7 cellular contexts compared by ENCODE assay signal in the genomic region with DNA sequence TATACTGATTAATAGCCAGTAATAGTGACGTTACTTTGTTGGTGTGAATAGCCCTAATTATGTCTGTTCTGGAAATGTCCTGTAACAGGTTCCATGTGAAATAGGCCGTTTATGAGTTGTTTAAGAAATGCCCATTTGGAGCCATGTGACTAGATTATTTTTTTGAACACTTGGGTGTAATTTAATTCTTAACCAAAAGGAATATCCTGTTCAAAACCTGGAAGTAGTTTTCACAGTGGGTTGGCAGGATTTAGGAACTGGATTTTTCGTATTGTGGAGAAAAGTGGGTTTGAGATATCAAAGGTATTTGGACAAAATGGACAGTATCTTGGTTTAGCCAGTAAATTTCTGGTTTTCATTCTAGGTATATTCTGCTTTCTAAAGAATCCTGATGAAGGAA. TPM values are rescaled to one million over a fixed set of nuclear protein-coding genes. Genes with fewer than 3 reads are reported as not detected.
DNase-seq lines count a peak whose midpoint lies in the region; ATAC-seq and TF ChIP-seq lines count a peak whose summit lies in the region.

No MANE protein-coding gene starts in this region.

- peaks cover 61% of the 10 kb centered on the region for H3K79me2 ChIP-seq in hepatocyte
- peaks cover 63% of the 10 kb centered on the region for H3K79me2 ChIP-seq in smooth muscle cell (ENCODE audit: low read depth)

- peak overlapping the region; percentile 97 for H3K4me3 ChIP-seq in HEK293 (ENCODE audit: low read depth, low read length)
- peak overlapping the region; percentile 98 for H3K4me3 ChIP-seq in WI38 (ENCODE audit: low read depth, low read length)
- H3K4me3 ChIP-seq in hepatocyte = peak overlapping the region; percentile 88
- H3K4me3 ChIP-seq in smooth muscle cell = peak overlapping the region; percentile 97

- 28% methylated on average over 3 of the region's 3 CpGs for WGBS in hepatocyte (ENCODE audit: low lambda C conversion rate, missing lambda C conversion rate)
- 55% methylated on average over 3 of the region's 3 CpGs for WGBS in smooth muscle cell (ENCODE audit: low lambda C conversion rate)

- CTCF ChIA-PET in HEK293 (lab: Yijun Ruan, JAX) = interaction anchor here (0.6 to 1.0 kb wide), 2 partner anchors 45 to 244 kb away, joined by 3 to 5 read pairs; no protein-coding TSS in a partner anchor

- POLR2A ChIA-PET in HEK293 (lab: Yijun Ruan, JAX) = interaction anchor here (1.2 kb wide), 1 partner anchor 100 kb away, joined by 5 read pairs; a partner anchor contains a TSS

- H3K9me2 ChIP-seq in hepatocyte (replicated peaks; ENCODE audit: insufficient read depth) = no peaks in the 10 kb centered on the region

- H3K36me3 ChIP-seq in HEK293 (ENCODE audit: control insufficient read depth in 2 of 2, insufficient read depth in 1 of 2, low read length in 2 of 2) (peaks cover 12 to 37% of the 10 kb centered on the region in 2 experiments), hepatocyte (replicated peaks; ENCODE audit: insufficient read depth, low read depth) (no peaks in the 10 kb centered on the region), smooth muscle cell (ENCODE audit: low read depth) (peaks cover 10% of the 10 kb centered on the region)

- DNase-seq in hepatocyte (ENCODE audit: low spot score) (no peak), smooth muscle cell (lab: John Stamatoyannopoulos, UW; ENCODE audit: unreplicated experiment) (no peak), NCI-H510A (lab: John Stamatoyannopoulos, UW) (no peak)
- DNase-seq in stimulated activated CD4-positive, alpha-beta T cell treated with anti-CD3 and anti-CD28 coated beads, Interleukin-1b, Interleukin-23, amount 100 ng/mL, for 48 hours = no peak

- H2AFZ ChIP-seq in hepatocyte = no peak overlapping the region
- no peak overlapping the region for H2AFZ ChIP-seq in smooth muscle cell (ENCODE audit: low read depth)

- H3K4me2 ChIP-seq in hepatocyte (peak overlapping the region; percentile 83), smooth muscle cell (peak overlapping the region; percentile 99)

- TF ChIP-seq CTCF in HEK293 (tag by site-specific recombination; IDR thresholded peaks at IDR 0.05) (no peak), WI38 (IDR thresholded peaks at IDR 0.05; ENCODE audit: low read depth, low read length) (no peak), hepatocyte (IDR thresholded peaks at IDR 0.05; ENCODE audit: poor library complexity) (no peak), smooth muscle cell (IDR thresholded peaks at IDR 0.05; ENCODE audit: borderline replicate concordance, insufficient read depth, poor library complexity, severe bottlenecking) (no peak)

- peak overlapping the region; percentile 98 for H3K9ac ChIP-seq in smooth muscle cell (ENCODE audit: low read depth)

- H4K20me1 ChIP-seq in hepatocyte (ENCODE audit: insufficient read depth, poor library complexity, severe bottlenecking) (peaks cover 8% of the 10 kb centered on the region), smooth muscle cell (ENCODE audit: low read depth) (peaks cover 18% of the 10 kb centered on the region)

- H3K27ac ChIP-seq in HEK293 (ENCODE audit: extremely low read depth, low read depth, low read length) (no peak overlapping the region), hepatocyte (peak overlapping the region; percentile 98), smooth muscle cell (ENCODE audit: low read depth) (peak overlapping the region; percentile 98)

- H3K27me3 ChIP-seq in hepatocyte (no peaks in the 10 kb centered on the region), smooth muscle cell (ENCODE audit: low read depth) (no peaks in the 10 kb centered on the region)

- H3K4me1 ChIP-seq in HEK293 (ENCODE audit: control insufficient read depth, insufficient read depth, low read length) (no peaks in the 10 kb centered on the region), hepatocyte (ENCODE audit: insufficient read depth) (peaks cover 8% of the 10 kb centered on the region), smooth muscle cell (ENCODE audit: low read depth) (peaks cover 7% of the 10 kb centered on the region)

- ATAC-seq in GM19397 (IDR thresholded peaks at IDR 0.05; ENCODE audit: unreplicated experiment) = no peak

- H3K9me3 ChIP-seq in HEK293 (ENCODE audit: control insufficient read depth, insufficient read depth, low read depth, low read length) = no peaks in the 10 kb centered on the region
- H3K9me3 ChIP-seq in hepatocyte (ENCODE audit: low read depth) = peaks cover 10% of the 10 kb centered on the region
- peaks cover 6% of the 10 kb centered on the region for H3K9me3 ChIP-seq in smooth muscle cell (replicated peaks; ENCODE audit: low read depth)

- no peaks in the 10 kb centered on the region for H3F3A ChIP-seq in smooth muscle cell (ENCODE audit: low read depth)

TF ChIP-seq in HEK293, 187 proteins besides CTCF, POLR2A, EP300 and RAD21:
- TF ChIP-seq ZNF555 (tag by site-specific recombination; conservative IDR thresholded peaks at IDR 0.05) = no peak
- 0 out of 2 replicates have a peak, but pooled peaks have one; percentile 23 for TF ChIP-seq SCRT2 (tag by site-specific recombination; IDR thresholded peaks at IDR 0.05)
- TF ChIP-seq KLF1 (tag by site-specific recombination; IDR thresholded peaks at IDR 0.05) = no peak
- TF ChIP-seq, protein P1, sequence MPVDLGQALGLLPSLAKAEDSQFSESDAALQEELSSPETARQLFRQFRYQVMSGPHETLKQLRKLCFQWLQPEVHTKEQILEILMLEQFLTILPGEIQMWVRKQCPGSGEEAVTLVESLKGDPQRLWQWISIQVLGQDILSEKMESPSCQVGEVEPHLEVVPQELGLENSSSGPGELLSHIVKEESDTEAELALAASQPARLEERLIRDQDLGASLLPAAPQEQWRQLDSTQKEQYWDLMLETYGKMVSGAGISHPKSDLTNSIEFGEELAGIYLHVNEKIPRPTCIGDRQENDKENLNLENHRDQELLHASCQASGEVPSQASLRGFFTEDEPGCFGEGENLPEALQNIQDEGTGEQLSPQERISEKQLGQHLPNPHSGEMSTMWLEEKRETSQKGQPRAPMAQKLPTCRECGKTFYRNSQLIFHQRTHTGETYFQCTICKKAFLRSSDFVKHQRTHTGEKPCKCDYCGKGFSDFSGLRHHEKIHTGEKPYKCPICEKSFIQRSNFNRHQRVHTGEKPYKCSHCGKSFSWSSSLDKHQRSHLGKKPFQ (tag by site-specific recombination; IDR thresholded peaks at IDR 0.05) = peak; percentile 57; the same call in 1 of the 2 replicates

RNA-seq across cellular contexts. Expression of a gene that starts 1.3 kb away (rescaled TPM):
- total RNA-seq in hepatocyte (44.9 and 51.5 TPM in 2 replicates), smooth muscle cell (47.2 and 68.5 TPM in 2 replicates)
- polyA plus RNA-seq in hepatocyte (18.1 and 22.2 TPM in 2 replicates), smooth muscle cell (18.9 and 22.4 TPM in 2 replicates)
